29 cellular contexts compared by ENCODE assay signal in genomic region chr22:20819471-20819870, GRCh38. TPM values are rescaled to one million over a fixed set of nuclear protein-coding genes. Genes with fewer than 3 reads are reported as not detected.
DNase-seq lines count a peak whose midpoint lies in the region; ATAC-seq, FAIRE-seq and TF ChIP-seq lines count a peak whose summit lies in the region.
"Had no signal": no experiment of that assay in that cellular context is flagged by ENCODE, and none has a peak within 500 bp of the region (broad histone marks: within the 10 kb centered on the region; RNA-seq: fewer than 3 reads in every experiment).

No MANE protein-coding gene starts in this region.

- H3K4me1 ChIP-seq in K562 (replicated peaks in 1 of 2; ENCODE audit: control insufficient read depth in 2 of 2, insufficient read depth in 2 of 2, low read length in 2 of 2), result no peaks in the 10 kb centered on the region
- H3K4me1 ChIP-seq: BE2C, BLaER1 had no signal

- no peak overlapping the region for H3K4me2 ChIP-seq in K562 (ENCODE audit: insufficient read depth, low read length)
- H3K4me2 ChIP-seq: BLaER1 had no signal

- FAIRE-seq in K562 (lab: Jason Lieb, UNC), result no peak
- FAIRE-seq: A204.1, GM12892, GM18507, GM19239 had no signal

- no peak overlapping the region for H3K4me3 Mint-ChIP-seq in stimulated activated effector memory CD8-positive, alpha-beta T cell treated with anti-CD3 and anti-CD28 coated beads, Interleukin-12 subunit alpha, Interleukin-12 subunit beta, amount 100 ng/mL, for 72 hours
- no peak overlapping the region for H3K4me3 Mint-ChIP-seq in chondrocyte (ENCODE audit: unreplicated experiment)
- H3K4me3 Mint-ChIP-seq: CD14-positive monocyte; CD4-positive, alpha-beta memory T cell; CD4-positive, CD25-positive, alpha-beta regulatory T cell; CD8-positive, alpha-beta memory T cell had no signal

- no peaks in the 10 kb centered on the region for H3K9me3 ChIP-seq in K562 (replicated peaks; ENCODE audit: control insufficient read depth, insufficient read depth, low read depth, low read length)
- H3K9me3 ChIP-seq: BE2C, BLaER1 had no signal

- CTCF ChIA-PET in K562 (lab: Yijun Ruan, JAX; ENCODE audit: low intra/inter-chr PET ratio), result no interaction called here

- WGBS in K562 (ENCODE audit: insufficient coverage, low coverage, missing lambda C conversion rate), result 91% methylated on average over 9 of the region's 9 CpGs

- peaks cover 92% of the 10 kb centered on the region for H3K36me3 Mint-ChIP-seq in stimulated activated effector memory CD8-positive, alpha-beta T cell treated with anti-CD3 and anti-CD28 coated beads, Interleukin-12 subunit alpha, Interleukin-12 subunit beta, amount 100 ng/mL, for 72 hours
- peaks cover 14% of the 10 kb centered on the region for H3K36me3 Mint-ChIP-seq in chondrocyte (ENCODE audit: low read depth)

- BruUV-seq in K562 (replicated peaks; lab: Mats Ljungman, UMichigan), result no TSS peak

- DNase-seq in K562 (ENCODE audit: extremely low read depth in 1 of 4, low spot score in 3 of 4), result no peak
- peak; percentile 22 for DNase-seq in mesenteric fat pad (ENCODE audit: low spot score)
- no peak for DNase-seq in stimulated activated effector memory CD8-positive, alpha-beta T cell treated with anti-CD3 and anti-CD28 coated beads, Interleukin-12 subunit alpha, Interleukin-12 subunit beta, amount 100 ng/mL, for 72 hours (ENCODE audit: low spot score in 2 of 2)
- DNase-seq in anterior cingulate cortex (lab: John Stamatoyannopoulos, UW), result no peak
- DNase-seq in stimulated activated CD8-positive, alpha-beta memory T cell treated with anti-CD3 and anti-CD28 coated beads, Interleukin-4, amount 100 ng/mL, for 48 hours, result no peak
- DNase-seq in chondrocyte (ENCODE audit: low spot score), result no peak
- DNase-seq: 8988T; ACHN; BE2C; C1 segment of cervical spinal cord; CD4-positive, alpha-beta memory T cell; CD4-positive, CD25-positive, alpha-beta regulatory T cell; CD8-positive, alpha-beta memory T cell; COR-L47; DMS 273 treated with DMSO at 0.1 percent for 48 hours; DMS153; DMS53; DMS79; DND-41; EL; GDM1 had no signal

- H3K36me3 ChIP-seq in K562 (ENCODE audit: control insufficient read depth, insufficient read depth, low read length), result peaks cover 73% of the 10 kb centered on the region

- peaks cover 5% of the 10 kb centered on the region; the same call in 1 of the 2 replicates for H4K20me1 ChIP-seq in K562 (replicated peaks; ENCODE audit: control insufficient read depth, insufficient read depth, low read length)
- H4K20me1 ChIP-seq: BLaER1 had no signal

- no peaks in the 10 kb centered on the region for H3K9me3 Mint-ChIP-seq in stimulated activated effector memory CD8-positive, alpha-beta T cell treated with anti-CD3 and anti-CD28 coated beads, Interleukin-12 subunit alpha, Interleukin-12 subunit beta, amount 100 ng/mL, for 72 hours
- H3K9me3 Mint-ChIP-seq in chondrocyte (ENCODE audit: low read depth), result no peaks in the 10 kb centered on the region
- H3K9me3 Mint-ChIP-seq: CD4-positive, alpha-beta memory T cell; CD4-positive, CD25-positive, alpha-beta regulatory T cell; CD8-positive, alpha-beta memory T cell had no signal

- no peak overlapping the region for H3K27ac ChIP-seq in K562 (ENCODE audit: extremely low read depth, low read depth, low read length)
- H3K27ac ChIP-seq: BLaER1 had no signal

- no peaks in the 10 kb centered on the region for H3K4me1 Mint-ChIP-seq in stimulated activated effector memory CD8-positive, alpha-beta T cell treated with anti-CD3 and anti-CD28 coated beads, Interleukin-12 subunit alpha, Interleukin-12 subunit beta, amount 100 ng/mL, for 72 hours
- no peaks in the 10 kb centered on the region for H3K4me1 Mint-ChIP-seq in chondrocyte (ENCODE audit: low read depth)
- H3K4me1 Mint-ChIP-seq: CD14-positive monocyte; CD4-positive, alpha-beta memory T cell; CD8-positive, alpha-beta memory T cell had no signal

- TF ChIP-seq EP300 in K562 (IDR thresholded peaks at IDR 0.05; ENCODE audit: low read length), result no peak

- intact Hi-C loops in K562 (cut with micrococcal nuclease), result no loop called here

- no peak overlapping the region for H3K4me3 ChIP-seq in K562
- H3K4me3 ChIP-seq: BLaER1, GM12878 had no signal

- no peaks in the 10 kb centered on the region for H3K9me1 ChIP-seq in K562 (ENCODE audit: control insufficient read depth, insufficient read depth, low read length)

- H2AFZ ChIP-seq in K562 (ENCODE audit: low read depth, low read length), result no peak overlapping the region

- no peak for TF ChIP-seq POLR2A in K562 (conservative IDR thresholded peaks at IDR 0.05)

- POLR2A ChIA-PET in K562 (lab: Yijun Ruan, JAX), result interaction anchor here (1.9 to 13.8 kb wide), 5 partner anchors 8 to 49 kb away, joined by 6 to 172 read pairs (median 15); no protein-coding TSS in a partner anchor

- ATAC-seq in K562, result no peak
- no peak for ATAC-seq in stimulated activated effector memory CD8-positive, alpha-beta T cell treated with anti-CD3 and anti-CD28 coated beads, Interleukin-12 subunit alpha, Interleukin-12 subunit beta, amount 100 ng/mL, for 72 hours
- ATAC-seq: GM12878 had no signal

- TF ChIP-seq RAD21 in K562 (CRISPR knock-in tag; conservative IDR thresholded peaks at IDR 0.05 in 1 of 2, IDR thresholded peaks at IDR 0.05 in 1 of 2), result no peak

- TF ChIP-seq CTCF in K562 (IDR thresholded peaks at IDR 0.05 in 2 of 3, conservative IDR thresholded peaks at IDR 0.05 in 1 of 3; ENCODE audit: insufficient read depth in 2 of 3, low read depth in 1 of 3, low read length in 3 of 3), result no peak
- TF ChIP-seq CTCF in chondrocyte (IDR thresholded peaks at IDR 0.05), result no peak

- peak overlapping the region; percentile 33 for H3K27ac Mint-ChIP-seq in stimulated activated effector memory CD8-positive, alpha-beta T cell treated with anti-CD3 and anti-CD28 coated beads, Interleukin-12 subunit alpha, Interleukin-12 subunit beta, amount 100 ng/mL, for 72 hours
- H3K27ac Mint-ChIP-seq in chondrocyte (ENCODE audit: unreplicated experiment), result no peak overlapping the region
- H3K27ac Mint-ChIP-seq: CD4-positive, CD25-positive, alpha-beta regulatory T cell had no signal

- no peaks in the 10 kb centered on the region for H3K27me3 Mint-ChIP-seq in chondrocyte (ENCODE audit: low read depth)
- H3K27me3 Mint-ChIP-seq: CD4-positive, alpha-beta memory T cell; CD4-positive, CD25-positive, alpha-beta regulatory T cell had no signal

- no peaks in the 10 kb centered on the region for H3K27me3 ChIP-seq in K562 (ENCODE audit: control insufficient read depth in 2 of 2, insufficient read depth in 2 of 2, low read length in 2 of 2)
- H3K27me3 ChIP-seq: BE2C, BLaER1 had no signal

- in situ Hi-C loops in K562 (cut with MboI), result no loop called here

- peak overlapping the region in 1 of 2 experiments; percentile 3; a peak in 1 of 4 replicates for H3K9ac ChIP-seq in K562 (ENCODE audit: insufficient read depth in 1 of 2, low read depth in 2 of 2, low read length in 2 of 2)
- H3K9ac ChIP-seq: BLaER1 had no signal

- H3K79me2 ChIP-seq in K562 (ENCODE audit: control insufficient read depth, insufficient read depth, low read length), result no peaks in the 10 kb centered on the region

RNA-seq across cellular contexts. Expression of gene PI4KA, which starts 39.1 kb away (rescaled TPM):
- 856 and 1,421 TPM in 2 replicates for total RNA-seq in K562 (2011; cell fraction: chromatin; rRNA removed; ENCODE audit: low replicate concordance)
- 627 and 658 TPM in 2 replicates for total RNA-seq in K562 (2011; cell fraction: nucleolus; rRNA removed)
- total RNA-seq in K562 (2011; cell fraction: nucleoplasm; rRNA removed), result 567 and 576 TPM in 2 replicates
- 103 and 117 TPM in 2 replicates for total RNA-seq in K562 (2014; rRNA removed)
- 62.3 and 63.7 TPM in 2 replicates for total RNA-seq in K562 (2014; rRNA removed; fragmentation: Illumina TruSeq; extraction: Trizol)
- total RNA-seq in K562 (2015; rRNA removed; fragmentation: Illumina TruSeq; extraction: Trizol), result 75.3 and 82.5 TPM in 2 replicates
- total RNA-seq in K562 (2021), result 173 and 187 TPM in 2 replicates
- 84.7 and 128 TPM in 2 replicates for polyA plus RNA-seq in K562 (2011; rRNA removed)
- polyA plus RNA-seq in K562 (2011; cell fraction: cytosol; rRNA removed), result 76.2 and 84.4 TPM in 2 replicates
- polyA plus RNA-seq in K562 (2011; cell fraction: nucleus; rRNA removed), result 448 and 556 TPM in 2 replicates
- polyA plus RNA-seq in K562 (2012), result 142 and 181 TPM in 2 replicates
- 124 and 127 TPM in 2 replicates for polyA plus RNA-seq in K562 (2014; fragmentation: Illumina TruSeq; extraction: Trizol)
- 10 to 100 TPM in 1 of 2 experiments, 1 to 10 TPM in 1; 7.3 to 11.1 TPM for polyA plus RNA-seq in K562 (2014; fragmentation: Nextera tagmentation; extraction: Ambion mirVana)
- 116 and 125 TPM in 2 replicates for polyA plus RNA-seq in K562 (2014; rRNA removed)
- 160 and 176 TPM in 2 replicates for polyA minus RNA-seq in K562 (2011; rRNA and poly(A)+ RNA removed)
- polyA minus RNA-seq in K562 (2011; cell fraction: cytosol; rRNA and poly(A)+ RNA removed), result 98.9 and 161 TPM in 2 replicates
- polyA minus RNA-seq in K562 (2011; cell fraction: nucleus; rRNA and poly(A)+ RNA removed), result 188 and 253 TPM in 2 replicates
- total RNA-seq in mesenteric fat pad, result 79.1 TPM
- total RNA-seq in chondrocyte, result 68.3 to 87.9 TPM (median 72.3 TPM) in 3 replicates

RNA-seq across cellular contexts. Expression of gene SNAP29, which starts 39.3 kb away (rescaled TPM):
- 63.6 and 66.4 TPM in 2 replicates for total RNA-seq in K562 (2011; cell fraction: chromatin; rRNA removed; ENCODE audit: low replicate concordance)
- 39.3 and 45.4 TPM in 2 replicates for total RNA-seq in K562 (2011; cell fraction: nucleolus; rRNA removed)
- total RNA-seq in K562 (2011; cell fraction: nucleoplasm; rRNA removed), result 59.8 and 84.4 TPM in 2 replicates
- total RNA-seq in K562 (2014; rRNA removed), result 71.4 and 89.3 TPM in 2 replicates
- 58.1 and 64.4 TPM in 2 replicates for total RNA-seq in K562 (2014; rRNA removed; fragmentation: Illumina TruSeq; extraction: Trizol)
- 70.6 and 75.9 TPM in 2 replicates for total RNA-seq in K562 (2015; rRNA removed; fragmentation: Illumina TruSeq; extraction: Trizol)
- 122 and 123 TPM in 2 replicates for total RNA-seq in K562 (2021)
- polyA plus RNA-seq in K562 (2011; rRNA removed), result 187 and 200 TPM in 2 replicates
- 97.0 and 115 TPM in 2 replicates for polyA plus RNA-seq in K562 (2011; cell fraction: cytosol; rRNA removed)
- 51.6 and 70.0 TPM in 2 replicates for polyA plus RNA-seq in K562 (2011; cell fraction: nucleus; rRNA removed)
- 105 and 162 TPM in 2 replicates for polyA plus RNA-seq in K562 (2012)
- polyA plus RNA-seq in K562 (2014; fragmentation: Illumina TruSeq; extraction: Trizol), result 181 and 250 TPM in 2 replicates
- polyA plus RNA-seq in K562 (2014; fragmentation: Nextera tagmentation; extraction: Ambion mirVana), result 10 to 100 TPM; 19.5 to 22.8 TPM
- 136 and 161 TPM in 2 replicates for polyA plus RNA-seq in K562 (2014; rRNA removed)
- 89.0 and 94.5 TPM in 2 replicates for polyA minus RNA-seq in K562 (2011; rRNA and poly(A)+ RNA removed)
- 44.9 and 53.1 TPM in 2 replicates for polyA minus RNA-seq in K562 (2011; cell fraction: cytosol; rRNA and poly(A)+ RNA removed)
- 14.3 and 25.0 TPM in 2 replicates for polyA minus RNA-seq in K562 (2011; cell fraction: nucleus; rRNA and poly(A)+ RNA removed)
- total RNA-seq in mesenteric fat pad, result 30.8 TPM
- 25.3 to 26.3 TPM (median 25.8 TPM) in 3 replicates for total RNA-seq in chondrocyte

RNA-seq across cellular contexts. Expression of gene SERPIND1, which starts 45.6 kb away (rescaled TPM):
- not detected in 2 replicates for total RNA-seq in K562 (2011; cell fraction: chromatin; rRNA removed; ENCODE audit: low replicate concordance)
- not detected in 2 replicates for total RNA-seq in K562 (2011; cell fraction: nucleolus; rRNA removed)
- total RNA-seq in K562 (2011; cell fraction: nucleoplasm; rRNA removed), result not detected in 2 replicates
- total RNA-seq in K562 (2014; rRNA removed) (not detected in 2 replicates), K562 (2014; rRNA removed; fragmentation: Illumina TruSeq; extraction: Trizol) (not detected in 2 replicates), K562 (2015; rRNA removed; fragmentation: Illumina TruSeq; extraction: Trizol) (not detected in 2 replicates), K562 (2021) (0.09 and 0.22 TPM in 2 replicates), mesenteric fat pad (0.35 TPM), chondrocyte (not detected in 3 replicates)
- polyA plus RNA-seq in K562 (2011; rRNA removed) (not detected in 2 replicates), K562 (2014; fragmentation: Illumina TruSeq; extraction: Trizol) (not detected in 2 replicates), K562 (2014; fragmentation: Nextera tagmentation; extraction: Ambion mirVana) (under 1 TPM; 0.04 to 0.11 TPM), K562 (2014; rRNA removed) (not detected in 2 replicates)
- not detected in 2 replicates for polyA plus RNA-seq in K562 (2011; cell fraction: cytosol; rRNA removed)
- polyA plus RNA-seq in K562 (2011; cell fraction: nucleus; rRNA removed), result not detected in 2 replicates
- polyA plus RNA-seq in K562 (2012), result 0.11 and 0.16 TPM in 2 replicates
- polyA minus RNA-seq in K562 (2011; rRNA and poly(A)+ RNA removed), result not detected in 2 replicates
- 1.0 TPM in 1 of 2 replicates, not detected in the other for polyA minus RNA-seq in K562 (2011; cell fraction: cytosol; rRNA and poly(A)+ RNA removed)
- not detected in 2 replicates for polyA minus RNA-seq in K562 (2011; cell fraction: nucleus; rRNA and poly(A)+ RNA removed)
- total RNA-seq: CD4-positive, alpha-beta memory T cell; CD4-positive, CD25-positive, alpha-beta regulatory T cell; CD8-positive, alpha-beta memory T cell; G401 had no signal
- polyA plus RNA-seq: CD14-positive monocyte had no signal
